ENCODE assay signal across 5 cellular contexts in the genomic region with DNA sequence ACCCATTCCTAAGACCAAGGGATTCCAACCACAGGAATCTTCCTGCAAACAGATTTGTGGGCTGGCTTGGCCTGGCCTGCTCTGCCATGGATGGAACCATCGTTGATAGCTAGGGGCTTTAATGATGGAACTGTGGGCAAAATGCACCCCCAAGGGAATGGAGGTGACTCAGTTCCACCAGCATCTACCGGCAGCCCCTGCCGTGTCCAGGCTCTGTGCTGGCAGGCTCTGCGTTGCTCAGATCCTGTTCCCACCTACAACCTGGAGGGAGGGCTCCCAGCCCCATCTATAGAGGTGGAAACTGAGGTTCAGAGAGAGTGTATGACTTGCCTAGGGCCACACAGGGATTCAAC.
"Had no signal": no experiment of that assay in that cellular context is flagged by ENCODE, and none has a peak within 500 bp of the region (broad histone marks: within the 10 kb centered on the region; RNA-seq: fewer than 3 reads in every experiment).

No MANE protein-coding gene starts in this region.

- H3K9ac ChIP-seq: parathyroid adenoma had no signal

- H3K9me3 ChIP-seq: gastrocnemius medialis, heart right ventricle, stomach, thoracic aorta had no signal

- H3K36me3 ChIP-seq: gastrocnemius medialis, heart right ventricle, stomach, thoracic aorta had no signal

- H3K4me3 ChIP-seq: gastrocnemius medialis, heart right ventricle, stomach, thoracic aorta had no signal

- H3K27ac ChIP-seq: gastrocnemius medialis, heart right ventricle, parathyroid adenoma, stomach, thoracic aorta had no signal
